12 cellular contexts compared by ENCODE assay signal in genomic region chr4:72846280-72847111, GRCh38.
A peak's percentile ranks its signal among the peaks of the same experiment; 100 is the strongest.
DNase-seq lines count a peak whose midpoint lies in the region; ATAC-seq and TF ChIP-seq lines count a peak whose summit lies in the region.
"Had no signal": no experiment of that assay in that cellular context is flagged by ENCODE, and none has a peak within 500 bp of the region (broad histone marks: within the 10 kb centered on the region; RNA-seq: fewer than 3 reads in every experiment).

No MANE protein-coding gene starts in this region.

- H3K79me2 ChIP-seq in PC-9 (ENCODE audit: low read depth): no peaks in the 10 kb centered on the region

- CTCF ChIA-PET in PC-9 (lab: Charles Lee): no interaction called here

- H4K20me1 ChIP-seq in PC-9 (ENCODE audit: insufficient read depth): no peaks in the 10 kb centered on the region

- peak overlapping the region; percentile 42; the same call in 1 of the 2 replicates for H3K4me2 ChIP-seq in PC-9

- H2AFZ ChIP-seq in PC-9: no peak overlapping the region

- BruUV-seq in PC-9 (replicated peaks; lab: Mats Ljungman, UMichigan): no TSS peak

- in situ Hi-C loops in Caki2 (cut with HindIII; ENCODE audit: low pct_unique_long_range_greater_than_20kb, low sequenced_read_pairs): no loop called here
- in situ Hi-C loops in G401 (cut with HindIII; ENCODE audit: low sequenced_read_pairs): no loop called here

- H3K4me1 ChIP-seq in PC-9 (replicated peaks; ENCODE audit: insufficient read depth): no peaks in the 10 kb centered on the region
- H3K4me1 ChIP-seq: adrenal gland had no signal

- POLR2A ChIA-PET in PC-9 (lab: Charles Lee; ENCODE audit: unreplicated experiment): interaction anchor here (0.6 kb wide), 1 partner anchor 13 kb away, joined by 4 read pairs; no protein-coding TSS in a partner anchor

- H3K9me3 ChIP-seq in PC-9 (ENCODE audit: insufficient read depth, low read depth): no peaks in the 10 kb centered on the region
- H3K9me3 ChIP-seq: adrenal gland, esophagus muscularis mucosa had no signal

- no peaks in the 10 kb centered on the region for H3K36me3 ChIP-seq in PC-9 (ENCODE audit: low read depth)
- H3K36me3 ChIP-seq: adrenal gland, esophagus muscularis mucosa had no signal

- ATAC-seq in HG03432 (IDR thresholded peaks at IDR 0.05; ENCODE audit: unreplicated experiment) (peak; percentile 67), GM19023 (IDR thresholded peaks at IDR 0.05; ENCODE audit: unreplicated experiment) (no peak), HG02973 (IDR thresholded peaks at IDR 0.05; ENCODE audit: unreplicated experiment) (no peak)

- H3K4me3 ChIP-seq in PC-9: no peak overlapping the region
- H3K4me3 ChIP-seq: adrenal gland, esophagus muscularis mucosa had no signal

- intact Hi-C loops in PC-9 (cut with micrococcal nuclease; ENCODE audit: unreplicated experiment): no loop called here

- no peaks in the 10 kb centered on the region for H3F3A ChIP-seq in PC-9 (ENCODE audit: insufficient read depth, low read depth)

- no peak for TF ChIP-seq CTCF in PC-9 (conservative IDR thresholded peaks at IDR 0.05)

- H3K9me2 ChIP-seq in PC-9 (ENCODE audit: insufficient read depth): no peaks in the 10 kb centered on the region

- DNase-seq in Caki2 (ENCODE audit: low read depth) (peak; percentile 35), PC-9 (peak; percentile 50 to 61), glomerular visceral epithelial cell (ENCODE audit: extremely low spot score) (peak; percentile 25), G401 (ENCODE audit: low spot score) (no peak)
- DNase-seq in activated CD8-positive, alpha-beta memory T cell treated with anti-CD3 and anti-CD28 coated beads for 24 hours: no peak
- DNase-seq: activated CD4-positive, CD25-positive, alpha-beta regulatory T cell treated with anti-CD3 and anti-CD28 coated beads, Interleukin-2, amount 50 U/mL, for 72 hours; adrenal gland; NCI-H2029 had no signal

- no peaks in the 10 kb centered on the region for H3K27me3 ChIP-seq in PC-9 (ENCODE audit: insufficient read depth, low read depth)
- H3K27me3 ChIP-seq: adrenal gland, esophagus muscularis mucosa had no signal

- H3K27ac ChIP-seq in PC-9: no peak overlapping the region
- H3K27ac ChIP-seq: adrenal gland, esophagus muscularis mucosa had no signal

Comparison
In these comparisons a context has a peak if more than half of its experiments do, and no peak if none do; other contexts are left out.
1. DNase-seq: peak in Caki2 (single experiment), PC-9 (2 of 2) and glomerular visceral epithelial cell (single experiment); none in activated CD8-positive, alpha-beta memory T cell treated with anti-CD3 and anti-CD28 coated beads for 24 hours (single experiment) and G401 (single experiment).